Comparison of ENCODE assay signal across 1 cellular context in genomic region chr11:119168471-119169271, GRCh38.
TF ChIP-seq lines count a peak whose summit lies in the region.

Gene NLRX1, plus strand, starts transcription at chr11:119168725. Its CDS starts 2,679 bp downstream, at chr11:119171404.

TF ChIP-seq in HepG2, 621 proteins besides CTCF, POLR2A, EP300 and RAD21 (continued from another document and continues in another):
- 0 out of 2 replicates have a peak, but pooled peaks have one; percentile 17 for TF ChIP-seq MLXIP (CRISPR knock-in tag; IDR thresholded peaks at IDR 0.05; ENCODE audit: borderline replicate concordance)
- 0 out of 2 replicates have a peak, but pooled peaks have one; percentile 38 for TF ChIP-seq KIAA2018 (CRISPR knock-in tag; IDR thresholded peaks at IDR 0.05; ENCODE audit: borderline replicate concordance)
- TF ChIP-seq ZNF333 (CRISPR knock-in tag; IDR thresholded peaks at IDR 0.05; ENCODE audit: borderline replicate concordance): 0 out of 2 replicates have a peak, but pooled peaks have one; percentile 54
- peak; percentile 99 for TF ChIP-seq ADNP (CRISPR knock-in tag; IDR thresholded peaks at IDR 0.05)
- no peak for TF ChIP-seq ZNF10 (CRISPR knock-in tag; IDR thresholded peaks at IDR 0.05; ENCODE audit: borderline replicate concordance, low read depth)
- TF ChIP-seq HMG20A (CRISPR knock-in tag; IDR thresholded peaks at IDR 0.05; ENCODE audit: borderline replicate concordance): 0 out of 2 replicates have a peak, but pooled peaks have one; percentile 27
- TF ChIP-seq BCL6 (CRISPR knock-in tag; IDR thresholded peaks at IDR 0.05): no peak
- TF ChIP-seq POGK (CRISPR knock-in tag; conservative IDR thresholded peaks at IDR 0.05): peak; percentile 70; the same call in 1 of the 2 replicates
- peak; percentile 60; the same call in 1 of the 2 replicates for TF ChIP-seq KMT2A (CRISPR knock-in tag; IDR thresholded peaks at IDR 0.05)
- TF ChIP-seq ZBTB7A (CRISPR knock-in tag; IDR thresholded peaks at IDR 0.05): 0 out of 2 replicates have a peak, but pooled peaks have one; percentile 14
- peak; percentile 94 for TF ChIP-seq RBFOX2 (IDR thresholded peaks at IDR 0.05; ENCODE audit: low read depth, low read length)
- TF ChIP-seq HMGA1 (CRISPR knock-in tag; conservative IDR thresholded peaks at IDR 0.05): no peak
- no peak for TF ChIP-seq ZBTB44 (CRISPR knock-in tag; IDR thresholded peaks at IDR 0.05)
- peak; percentile 72 for TF ChIP-seq HDAC1 (CRISPR knock-in tag; IDR thresholded peaks at IDR 0.05)
- peak; percentile 31; the same call in 1 of the 2 replicates for TF ChIP-seq ZNF709 (CRISPR knock-in tag; IDR thresholded peaks at IDR 0.05)
- no peak for TF ChIP-seq DPF2 (CRISPR knock-in tag; IDR thresholded peaks at IDR 0.05; ENCODE audit: borderline replicate concordance, low read depth)
- TF ChIP-seq SALL2 (CRISPR knock-in tag; IDR thresholded peaks at IDR 0.05): peak; percentile 76; the same call in 1 of the 2 replicates
- TF ChIP-seq SPEN (CRISPR knock-in tag; IDR thresholded peaks at IDR 0.05; ENCODE audit: low read depth): peak; percentile 74
- TF ChIP-seq GABPB1 (CRISPR knock-in tag; IDR thresholded peaks at IDR 0.05): peak; percentile 82
- TF ChIP-seq AGO1 (IDR thresholded peaks at IDR 0.05; ENCODE audit: low read depth, low read length, poor library complexity, severe bottlenecking): no peak
- TF ChIP-seq TOE1 (CRISPR knock-in tag; IDR thresholded peaks at IDR 0.05): no peak
- TF ChIP-seq ZNF720 (CRISPR knock-in tag; IDR thresholded peaks at IDR 0.05): no peak
- 0 out of 2 replicates have a peak, but pooled peaks have one; percentile 36 for TF ChIP-seq TFDP1 (CRISPR knock-in tag; IDR thresholded peaks at IDR 0.05; ENCODE audit: borderline replicate concordance)
- TF ChIP-seq TERF1 (CRISPR knock-in tag; IDR thresholded peaks at IDR 0.05): no peak; the same call in 1 of the 2 replicates
- TF ChIP-seq NR2F2 (IDR thresholded peaks at IDR 0.05; ENCODE audit: borderline replicate concordance, low read depth): peak; percentile 14; the same call in 1 of the 2 replicates
- TF ChIP-seq ZNF235 (CRISPR knock-in tag; IDR thresholded peaks at IDR 0.05; ENCODE audit: borderline replicate concordance): no peak
- TF ChIP-seq NFKBIZ (CRISPR knock-in tag; IDR thresholded peaks at IDR 0.05): peak; percentile 19; the same call in 1 of the 2 replicates
- TF ChIP-seq ZNF430 (CRISPR knock-in tag; IDR thresholded peaks at IDR 0.05): 0 out of 2 replicates have a peak, but pooled peaks have one; percentile 65
- no peak for TF ChIP-seq ATF2 (CRISPR knock-in tag; IDR thresholded peaks at IDR 0.05)
- TF ChIP-seq ZNF274 (CRISPR knock-in tag; IDR thresholded peaks at IDR 0.05): no peak; the same call in 1 of the 2 replicates
- TF ChIP-seq SNAI1 (CRISPR knock-in tag; IDR thresholded peaks at IDR 0.05; ENCODE audit: borderline replicate concordance): no peak; the same call in 1 of the 2 replicates
- 0 out of 2 replicates have a peak, but pooled peaks have one; percentile 71 for TF ChIP-seq IRX3 (CRISPR knock-in tag; IDR thresholded peaks at IDR 0.05; ENCODE audit: borderline replicate concordance, low read depth)
- no peak for TF ChIP-seq ZNF256 (CRISPR knock-in tag; conservative IDR thresholded peaks at IDR 0.05)
- peak; percentile 60; the same call in 1 of the 2 replicates for TF ChIP-seq TBX2 (CRISPR knock-in tag; IDR thresholded peaks at IDR 0.05; ENCODE audit: borderline replicate concordance)
- peak; percentile 59; the same call in 1 of the 2 replicates for TF ChIP-seq PHF21A (CRISPR knock-in tag; IDR thresholded peaks at IDR 0.05)
- peak; percentile 60 for TF ChIP-seq ZNF776 (CRISPR knock-in tag; IDR thresholded peaks at IDR 0.05)
- TF ChIP-seq TCF7 (IDR thresholded peaks at IDR 0.05; ENCODE audit: low read depth): no peak
- TF ChIP-seq CHD4 (IDR thresholded peaks at IDR 0.05; ENCODE audit: borderline replicate concordance, low read length): peak; percentile 100
- TF ChIP-seq ZMAT3 (CRISPR knock-in tag; conservative IDR thresholded peaks at IDR 0.05): no peak
